In genomic region chrX:108699368-108699767, GRCh38 we compare ENCODE assay signal across 8 cellular contexts. TPM values are rescaled to one million over a fixed set of nuclear protein-coding genes. Genes with fewer than 3 reads are reported as not detected.
DNase-seq lines count a peak whose midpoint lies in the region; ATAC-seq, FAIRE-seq and TF ChIP-seq lines count a peak whose summit lies in the region.

No MANE protein-coding gene starts in this region.

- TF ChIP-seq RAD21 in Ishikawa (IDR thresholded peaks at IDR 0.05; ENCODE audit: low read depth), result peak; percentile 31; the same call in 1 of the 2 replicates

- H3K18ac ChIP-seq in mesendoderm (ENCODE audit: low read length), result no peak overlapping the region

- H3K36me3 Mint-ChIP-seq in astrocyte (ENCODE audit: low read depth, unreplicated experiment), result no peaks in the 10 kb centered on the region
- no peaks in the 10 kb centered on the region for H3K36me3 Mint-ChIP-seq in CD4-positive, alpha-beta T cell (ENCODE audit: low read depth)

- H2AK5ac ChIP-seq in mesendoderm (ENCODE audit: low read length), result no peak overlapping the region

- H3K4me2 ChIP-seq in astrocyte (ENCODE audit: low read length) (no peak overlapping the region), mesendoderm (ENCODE audit: low read length) (no peak overlapping the region)

- H3K4me3 Mint-ChIP-seq in astrocyte (ENCODE audit: unreplicated experiment), result no peak overlapping the region
- no peak overlapping the region for H3K4me3 Mint-ChIP-seq in CD4-positive, alpha-beta T cell

- H3K79me2 ChIP-seq in astrocyte (ENCODE audit: insufficient read depth, low read length) (no peaks in the 10 kb centered on the region), mesendoderm (ENCODE audit: control insufficient read depth, insufficient read depth, low read length) (no peaks in the 10 kb centered on the region)

- H4K8ac ChIP-seq in mesendoderm (ENCODE audit: low read depth, low read length), result no peak overlapping the region

- TF ChIP-seq EP300 in Ishikawa (IDR thresholded peaks at IDR 0.05; ENCODE audit: borderline replicate concordance), result no peak

- no peak overlapping the region for H3K4ac ChIP-seq in mesendoderm (ENCODE audit: low read depth, low read length)

- H3K9ac ChIP-seq in astrocyte (ENCODE audit: low read length) (no peak overlapping the region), mesendoderm (ENCODE audit: low read length) (no peak overlapping the region)

- peak; percentile 24 for TF ChIP-seq CTCF in astrocyte (IDR thresholded peaks at IDR 0.05; ENCODE audit: insufficient read depth, low read depth, low read length)
- no peak for TF ChIP-seq CTCF in CD4-positive, alpha-beta T cell (IDR thresholded peaks at IDR 0.05)

- H3K79me1 ChIP-seq in mesendoderm (ENCODE audit: low read length), result no peaks in the 10 kb centered on the region

- DNase-seq in Right ventricle myocardium superior (no peak), cardiac septum (ENCODE audit: low spot score) (no peak), astrocyte (ENCODE audit: low read depth) (peak; percentile 2), mesendoderm (peak; percentile 54), KG1 (lab: John Stamatoyannopoulos, UW) (no peak), mesenteric fat pad (ENCODE audit: low spot score) (no peak)
- no peak for DNase-seq in CD4-positive, alpha-beta T cell

- no peak overlapping the region for H3K56ac ChIP-seq in mesendoderm (ENCODE audit: low read length)

- H4K20me1 ChIP-seq in astrocyte (ENCODE audit: insufficient read depth, low read length), result no peaks in the 10 kb centered on the region

- H3K27me3 ChIP-seq in astrocyte (ENCODE audit: insufficient read depth, low read length) (no peaks in the 10 kb centered on the region), mesendoderm (ENCODE audit: insufficient read depth, low read length, poor library complexity) (no peaks in the 10 kb centered on the region)
- H3K27me3 ChIP-seq in CD4-positive, alpha-beta T cell (ENCODE audit: control insufficient read depth, insufficient read depth, low read length), result no peaks in the 10 kb centered on the region

- CTCF ChIA-PET in CD4-positive, alpha-beta T cell (lab: Charles Lee), result no interaction called here

- H3K4me1 ChIP-seq in astrocyte (ENCODE audit: insufficient read depth, low read length) (no peaks in the 10 kb centered on the region), mesendoderm (ENCODE audit: control insufficient read depth, low read depth, low read length) (no peaks in the 10 kb centered on the region)

- no peak overlapping the region for H2BK15ac ChIP-seq in mesendoderm (replicated peaks; ENCODE audit: low read depth)

- H3K9me3 ChIP-seq in astrocyte (ENCODE audit: insufficient read depth, low read depth, low read length), result no peaks in the 10 kb centered on the region
- H3K9me3 ChIP-seq in CD4-positive, alpha-beta T cell (ENCODE audit: control insufficient read depth, low read length), result no peaks in the 10 kb centered on the region

- H3K4me3 ChIP-seq in astrocyte (ENCODE audit: insufficient read depth, low read depth, low read length), result no peak overlapping the region
- no peak overlapping the region for H3K4me3 ChIP-seq in mesendoderm (ENCODE audit: low read length)

- no peak overlapping the region for H4K5ac ChIP-seq in mesendoderm (ENCODE audit: low read length)

- peak; percentile 99 for FAIRE-seq in astrocyte (lab: Jason Lieb, UNC)

- H2BK5ac ChIP-seq in mesendoderm (ENCODE audit: low read length), result no peak overlapping the region

- no peak overlapping the region for H3K27ac ChIP-seq in astrocyte (ENCODE audit: low read depth, low read length)
- H3K27ac ChIP-seq in mesendoderm (ENCODE audit: low read depth, low read length), result no peak overlapping the region
- H3K27ac ChIP-seq in CD4-positive, alpha-beta T cell (ENCODE audit: low read depth, low read length), result no peak overlapping the region

- H3K27me3 Mint-ChIP-seq in astrocyte (ENCODE audit: low read depth, unreplicated experiment), result no peaks in the 10 kb centered on the region
- no peaks in the 10 kb centered on the region for H3K27me3 Mint-ChIP-seq in CD4-positive, alpha-beta T cell

- H3K4me1 Mint-ChIP-seq in astrocyte (ENCODE audit: low read depth, unreplicated experiment), result no peaks in the 10 kb centered on the region
- H3K4me1 Mint-ChIP-seq in CD4-positive, alpha-beta T cell (ENCODE audit: low read depth), result no peaks in the 10 kb centered on the region

- H2BK120ac ChIP-seq in mesendoderm (ENCODE audit: low read depth, low read length), result no peak overlapping the region

- no peaks in the 10 kb centered on the region for H3K36me3 ChIP-seq in astrocyte (ENCODE audit: insufficient read depth, low read length)
- H3K36me3 ChIP-seq in mesendoderm (ENCODE audit: control insufficient read depth, insufficient read depth, low read length), result no peaks in the 10 kb centered on the region

- POLR2A ChIA-PET in CD4-positive, alpha-beta T cell (lab: Charles Lee), result no interaction called here

- H3K23ac ChIP-seq in mesendoderm (ENCODE audit: low read length), result no peak overlapping the region

- WGBS in mesendoderm (ENCODE audit: extremely low coverage, insufficient coverage, low lambda C conversion rate), result no CpG with 5 or more reads among the region's 1 CpG

- ATAC-seq in Right ventricle myocardium superior (ENCODE audit: poor library complexity), result peak; percentile 55
- ATAC-seq in CD4-positive, alpha-beta T cell (ENCODE audit: poor library complexity), result no peak

- H3K9me3 Mint-ChIP-seq in astrocyte (ENCODE audit: unreplicated experiment), result no peaks in the 10 kb centered on the region
- H3K9me3 Mint-ChIP-seq in CD4-positive, alpha-beta T cell, result no peaks in the 10 kb centered on the region

- intact Hi-C loops in Right ventricle myocardium superior (cut with DNase I), result loop anchor here (10.0 kb wide), 1 partner anchor 775 kb away; no protein-coding TSS in a partner anchor
- intact Hi-C loops in cardiac septum (cut with DNase I), result no loop called here
- intact Hi-C loops in CD4-positive, alpha-beta T cell (cut with DNase I, micrococcal nuclease), result no loop called here

- H3K27ac Mint-ChIP-seq in astrocyte (ENCODE audit: unreplicated experiment), result no peak overlapping the region
- H3K27ac Mint-ChIP-seq in CD4-positive, alpha-beta T cell, result no peak overlapping the region

- H2AFZ ChIP-seq in astrocyte (ENCODE audit: low read depth, low read length), result no peak overlapping the region

TF ChIP-seq in Ishikawa, 13 proteins besides CTCF, POLR2A, EP300 and RAD21:
- TF ChIP-seq, protein P1, sequence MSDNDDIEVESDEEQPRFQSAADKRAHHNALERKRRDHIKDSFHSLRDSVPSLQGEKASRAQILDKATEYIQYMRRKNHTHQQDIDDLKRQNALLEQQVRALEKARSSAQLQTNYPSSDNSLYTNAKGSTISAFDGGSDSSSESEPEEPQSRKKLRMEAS (IDR thresholded peaks at IDR 0.05), result no peak
- TF ChIP-seq FOXM1 (IDR thresholded peaks at IDR 0.05; ENCODE audit: borderline replicate concordance, low read depth) (no peak), TAF1 (IDR thresholded peaks at IDR 0.05; ENCODE audit: low read depth) (no peak), TCF12 (IDR thresholded peaks at IDR 0.05; ENCODE audit: low read depth) (no peak), ZBTB7A (IDR thresholded peaks at IDR 0.05; ENCODE audit: low read depth) (no peak), CREB1 (IDR thresholded peaks at IDR 0.05; ENCODE audit: low read depth) (no peak), EGR1 (IDR thresholded peaks at IDR 0.05) (no peak), REST (IDR thresholded peaks at IDR 0.05; ENCODE audit: low read depth) (no peak), NFIC (IDR thresholded peaks at IDR 0.05) (no peak), CEBPB (IDR thresholded peaks at IDR 0.05) (no peak), YY1 (IDR thresholded peaks at IDR 0.05; ENCODE audit: low read depth) (no peak), TEAD4 (IDR thresholded peaks at IDR 0.05) (no peak)
- TF ChIP-seq, protein P2, sequence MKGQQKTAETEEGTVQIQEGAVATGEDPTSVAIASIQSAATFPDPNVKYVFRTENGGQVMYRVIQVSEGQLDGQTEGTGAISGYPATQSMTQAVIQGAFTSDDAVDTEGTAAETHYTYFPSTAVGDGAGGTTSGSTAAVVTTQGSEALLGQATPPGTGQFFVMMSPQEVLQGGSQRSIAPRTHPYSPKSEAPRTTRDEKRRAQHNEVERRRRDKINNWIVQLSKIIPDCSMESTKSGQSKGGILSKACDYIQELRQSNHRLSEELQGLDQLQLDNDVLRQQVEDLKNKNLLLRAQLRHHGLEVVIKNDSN (IDR thresholded peaks at IDR 0.05), result no peak

RNA-seq across cellular contexts. Expression of gene IRS4, which starts 37.0 kb away (rescaled TPM):
- total RNA-seq in Right ventricle myocardium superior (not detected), cardiac septum (not detected), astrocyte (0.19 and 1.00 TPM in 2 replicates), mesenteric fat pad (not detected)
- 9.9 TPM for polyA plus RNA-seq in mesendoderm (2013, experiment 1 of 2)
- 9.6 TPM for polyA plus RNA-seq in mesendoderm (2013, experiment 2 of 2)
- not detected for total RNA-seq in CD4-positive, alpha-beta T cell

Comparison
In these comparisons a context has a peak if more than half of its experiments do, and no peak if none do; other contexts are left out.
1. DNase-seq: peak in astrocyte (single experiment) and mesendoderm (single experiment); none in Right ventricle myocardium superior (single experiment), cardiac septum (single experiment), KG1 (single experiment), CD4-positive, alpha-beta T cell (0 of 10) and mesenteric fat pad (single experiment).